35 cellular contexts compared by ENCODE assay signal in the genomic region with DNA sequence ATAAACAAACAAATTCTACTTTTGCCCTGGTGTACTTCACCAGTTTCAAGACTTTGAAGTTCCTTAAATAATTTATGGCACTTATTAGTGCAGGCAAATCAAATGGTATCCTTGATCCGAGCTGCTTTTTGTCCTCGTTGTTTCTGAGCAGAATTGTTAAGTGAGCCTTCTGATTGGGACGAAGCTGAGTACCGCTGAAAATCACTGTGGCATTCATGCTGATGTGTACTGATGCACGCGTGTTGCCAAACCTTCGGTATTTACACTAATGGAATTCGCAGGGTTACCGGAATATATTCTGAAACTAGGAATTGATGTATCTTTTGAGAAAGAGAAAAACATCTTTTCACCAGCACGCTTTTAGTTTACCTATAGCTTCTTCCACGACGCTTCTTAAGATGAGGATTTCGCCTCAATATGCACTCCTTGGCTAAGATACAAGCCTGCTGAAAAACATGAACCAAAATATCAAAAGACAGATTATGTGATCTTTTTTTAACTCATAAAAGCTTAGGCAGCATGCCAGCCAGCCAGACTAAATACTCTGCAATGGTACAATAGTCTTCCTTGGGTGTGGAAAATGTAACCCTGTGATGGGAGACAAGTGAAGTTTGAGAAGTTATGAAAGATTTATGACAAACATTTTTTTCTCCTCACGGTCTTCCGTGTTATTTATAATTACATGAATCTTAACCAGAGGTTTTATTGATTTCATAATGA. TPM values are rescaled to one million over a fixed set of nuclear protein-coding genes. Genes with fewer than 3 reads are reported as not detected.
"Had no signal": no experiment of that assay in that cellular context is flagged by ENCODE, and none has a peak within 500 bp of the region (broad histone marks: within the 10 kb centered on the region; RNA-seq: fewer than 3 reads in every experiment).

No MANE protein-coding gene starts in this region.

- H3K9me3 Mint-ChIP-seq: activated B cell treated with CpG ODN at 0.5 μM for 24 hours; activated CD4-positive, alpha-beta memory T cell treated with anti-CD3 and anti-CD28 coated beads for 36 hours; activated naive CD4-positive, alpha-beta T cell treated with anti-CD3 and anti-CD28 coated beads for 36 hours; activated T-cell treated with anti-CD3 and anti-CD28 coated beads, Interleukin-2, amount 50 U/mL, for 4 hours; activated T-helper 1 cell treated with anti-CD3 and anti-CD28 coated beads, Interleukin-12 subunit alpha, Interleukin-12 subunit beta, Interleukin-2, Interleukin-4 antibody, amounts not matched to agents 30 ng/mL and 10 ng/mL and 1 ng/mL, durations not matched to agents 14 hours and 24 hours and 36 hours had no signal

- H3K27ac Mint-ChIP-seq: activated B cell treated with CpG ODN at 0.5 μM for 24 hours; activated CD4-positive, alpha-beta memory T cell treated with anti-CD3 and anti-CD28 coated beads for 36 hours; activated naive CD4-positive, alpha-beta T cell treated with anti-CD3 and anti-CD28 coated beads for 36 hours; activated naive CD4-positive, alpha-beta T cell treated with anti-CD3 and anti-CD28 coated beads, Interleukin-2, amount 50 U/mL, for 72 hours; activated T-helper 1 cell treated with anti-CD3 and anti-CD28 coated beads, Interleukin-12 subunit alpha, Interleukin-12 subunit beta, Interleukin-2, Interleukin-4 antibody, amounts not matched to agents 30 ng/mL and 10 ng/mL and 1 ng/mL, durations not matched to agents 14 hours and 24 hours and 36 hours had no signal

- H3K4me3 ChIP-seq: adrenal gland, body of pancreas, PC-9 had no signal

- H3K27me3 Mint-ChIP-seq: activated B cell treated with CpG ODN at 0.5 μM for 24 hours; activated CD4-positive, alpha-beta memory T cell treated with anti-CD3 and anti-CD28 coated beads for 36 hours had no signal

- H3K27me3 ChIP-seq: adrenal gland, body of pancreas had no signal

- H3K4me1 Mint-ChIP-seq: activated B cell treated with CpG ODN at 0.5 μM for 24 hours had no signal

- H3K36me3 Mint-ChIP-seq: activated CD4-positive, alpha-beta memory T cell treated with anti-CD3 and anti-CD28 coated beads for 36 hours; activated naive CD4-positive, alpha-beta T cell treated with anti-CD3 and anti-CD28 coated beads, Interleukin-2, amount 50 U/mL, for 72 hours had no signal

- H3K9ac ChIP-seq: KMS-11 had no signal

- H2AFZ ChIP-seq: PC-9 had no signal

- H3K27ac ChIP-seq: adrenal gland, body of pancreas, KMS-11, PC-9, RWPE1, VCaP had no signal

- H3K4me2 ChIP-seq: KMS-11, PC-9 had no signal

- H3K4me1 ChIP-seq: body of pancreas had no signal

- H3K4me3 Mint-ChIP-seq: activated B cell treated with CpG ODN at 0.5 μM for 24 hours; activated CD4-positive, alpha-beta memory T cell treated with anti-CD3 and anti-CD28 coated beads for 36 hours; activated naive CD4-positive, alpha-beta T cell treated with anti-CD3 and anti-CD28 coated beads for 36 hours; activated T-cell treated with anti-CD3 and anti-CD28 coated beads, Interleukin-2, amount 50 U/mL, for 4 hours; activated T-helper 1 cell treated with anti-CD3 and anti-CD28 coated beads, Interleukin-12 subunit alpha, Interleukin-12 subunit beta, Interleukin-2, Interleukin-4 antibody, amounts not matched to agents 30 ng/mL and 10 ng/mL and 1 ng/mL, durations not matched to agents 14 hours and 24 hours and 36 hours had no signal

- H3K36me3 ChIP-seq: adrenal gland had no signal

- DNase-seq: activated B cell treated with CpG ODN at 0.5 μM for 24 hours; activated CD4-positive, alpha-beta memory T cell treated with anti-CD3 and anti-CD28 coated beads for 36 hours; activated CD4-positive, alpha-beta T cell treated with anti-CD3 and anti-CD28 coated beads for 4 hours; activated CD4-positive, alpha-beta T cell treated with anti-CD3 and anti-CD28 coated beads, Interleukin-2, amount 50 U/mL, for 1 hour; activated CD4-positive, CD25-positive, alpha-beta regulatory T cell treated with anti-CD3 and anti-CD28 coated beads, Interleukin-2, amount 50 U/mL, for 72 hours; activated CD8-positive, alpha-beta memory T cell treated with anti-CD3 and anti-CD28 coated beads, Interleukin-2, amount 50 U/mL, for 4 hours; activated gamma-delta T cell treated with Interleukin-2 at 50 U/mL for 16 hours; activated naive CD4-positive, alpha-beta T cell treated with anti-CD3 and anti-CD28 coated beads for 36 hours; activated T-cell treated with anti-CD3 and anti-CD28 coated beads for 4 hours; activated T-cell treated with anti-CD3 and anti-CD28 coated beads, Interleukin-2, amount 50 U/mL, for 4 hours; adrenal gland; aorta; body of pancreas; MM.1S; NCI-H1092 treated with DMSO at 0.1 percent for 48 hours; NCI-H146; NCI-H187; NCI-H2029 treated with DMSO at 0.1 percent for 48 hours; NCI-H2107; NCI-H2171; NCI-H510A; NCI-H526; NCI-H748 treated with DMSO at 0.1 percent for 48 hours; PC-9; SIG-M5; SW 1271; T-helper 1 cell; T-helper 2 cell; T-helper 9 cell had no signal

- H3K9me3 ChIP-seq: adrenal gland, body of pancreas had no signal

RNA-seq across cellular contexts. Expression of gene TENM3, which starts 48.9 kb away (rescaled TPM):
- total RNA-seq: activated B cell treated with CpG ODN at 0.5 μM for 24 hours; activated CD4-positive, alpha-beta memory T cell treated with anti-CD3 and anti-CD28 coated beads for 36 hours; activated naive CD4-positive, alpha-beta T cell treated with anti-CD3 and anti-CD28 coated beads for 36 hours; activated naive CD4-positive, alpha-beta T cell treated with anti-CD3 and anti-CD28 coated beads, Interleukin-2, amount 50 U/mL, for 72 hours; activated T-helper 1 cell treated with anti-CD3 and anti-CD28 coated beads, Interleukin-12 subunit alpha, Interleukin-12 subunit beta, Interleukin-2, Interleukin-4 antibody, amounts not matched to agents 30 ng/mL and 10 ng/mL and 1 ng/mL, durations not matched to agents 14 hours and 24 hours and 36 hours; OCI-LY7; PC-9 had no signal
